In genomic region chr9:113903514-113904077, GRCh38 we compare ENCODE assay signal across 1 cellular context.
TF ChIP-seq lines count a peak whose summit lies in the region.

No MANE protein-coding gene starts in this region.

TF ChIP-seq in A549, 52 proteins besides CTCF, POLR2A, EP300 and RAD21 (continued from another document):
- TF ChIP-seq REST (IDR thresholded peaks at IDR 0.05), result no peak
- no peak for TF ChIP-seq FOXS1 (CRISPR knock-in tag; IDR thresholded peaks at IDR 0.05)
- TF ChIP-seq NR3C1 (IDR thresholded peaks at IDR 0.05), result no peak
- TF ChIP-seq BHLHE40 (IDR thresholded peaks at IDR 0.05; ENCODE audit: low read depth, low read length), result no peak
- TF ChIP-seq EHMT2 (IDR thresholded peaks at IDR 0.05; ENCODE audit: low read depth), result no peak
- TF ChIP-seq ATOH8 (CRISPR knock-in tag; IDR thresholded peaks at IDR 0.05; ENCODE audit: low read depth), result no peak
- TF ChIP-seq HEYL (CRISPR knock-in tag; IDR thresholded peaks at IDR 0.05), result no peak
- TF ChIP-seq NPAS2 (CRISPR knock-in tag; IDR thresholded peaks at IDR 0.05; ENCODE audit: borderline replicate concordance), result no peak
